In the genomic region with DNA sequence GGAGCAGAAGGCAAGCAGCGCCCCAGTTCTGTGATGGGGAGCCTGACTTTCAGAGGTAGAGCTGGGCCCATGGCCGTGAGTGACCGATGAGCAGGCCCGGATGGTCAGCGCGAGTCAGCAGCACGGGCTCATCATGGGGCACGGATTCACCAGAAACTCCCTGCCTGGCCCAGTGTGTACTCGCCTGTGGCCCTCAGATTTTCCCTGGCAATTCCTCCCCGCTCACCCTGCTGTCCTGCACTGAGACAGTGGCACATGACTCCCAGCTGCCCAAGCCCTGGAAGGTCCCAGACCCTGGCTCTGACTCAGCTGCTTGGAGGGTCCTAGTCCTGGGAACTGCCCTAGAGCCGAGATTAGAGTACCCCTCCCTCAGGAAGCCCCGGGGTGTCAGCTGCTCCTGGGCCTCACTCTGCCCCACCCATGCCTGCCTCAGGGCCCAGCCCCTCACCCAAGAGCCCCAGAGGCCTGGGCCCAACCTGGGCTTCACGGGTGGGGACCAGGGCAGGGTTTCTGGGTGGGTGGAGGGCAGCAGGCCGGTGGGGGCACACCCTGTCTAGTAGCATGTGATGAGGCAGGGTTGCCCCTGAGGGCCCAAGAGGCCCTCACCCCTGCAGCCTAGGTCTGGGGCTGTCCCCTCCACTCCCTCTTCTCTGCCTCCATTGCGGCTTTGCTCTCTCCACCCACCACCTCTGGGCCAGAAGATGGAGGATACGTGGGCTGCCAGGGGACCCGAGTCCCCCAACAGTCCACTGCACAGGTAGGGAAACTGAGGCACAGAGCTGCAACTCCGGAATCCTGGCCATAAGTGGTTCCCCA, we compare ENCODE assay signal across 16 cellular contexts. TPM values are rescaled to one million over a fixed set of nuclear protein-coding genes. Genes with fewer than 3 reads are reported as not detected.
A peak's percentile ranks its signal among the peaks of the same experiment; 100 is the strongest.
DNase-seq lines count a peak whose midpoint lies in the region; ATAC-seq, FAIRE-seq and TF ChIP-seq lines count a peak whose summit lies in the region.
"Had no signal": no experiment of that assay in that cellular context is flagged by ENCODE, and none has a peak within 500 bp of the region (broad histone marks: within the 10 kb centered on the region; RNA-seq: fewer than 3 reads in every experiment).

No MANE protein-coding gene starts in this region.

- H3K9me3 Mint-ChIP-seq in activated CD8-positive, alpha-beta memory T cell treated with anti-CD3 and anti-CD28 coated beads, Interleukin-2, amount 10 ng/mL, durations not matched to agents 7 days and 5 days (ENCODE audit: low read depth) = no peaks in the 10 kb centered on the region

- intact Hi-C loops in left cardiac atrium (cut with DNase I) = no loop called here

- no peak overlapping the region for H3K4me3 ChIP-seq in skeletal muscle satellite cell (ENCODE audit: low read length)
- H3K4me3 ChIP-seq: BLaER1 treated with 17β-estradiol and CSF1 and Interleukin-3, amounts not matched to agents 10 nM and 100 nM had no signal

- no peak overlapping the region for H3K27ac Mint-ChIP-seq in activated CD8-positive, alpha-beta memory T cell treated with anti-CD3 and anti-CD28 coated beads, Interleukin-2, amount 10 ng/mL, durations not matched to agents 7 days and 5 days

- no peak overlapping the region for H3K4me3 Mint-ChIP-seq in activated CD8-positive, alpha-beta memory T cell treated with anti-CD3 and anti-CD28 coated beads, Interleukin-2, amount 10 ng/mL, durations not matched to agents 7 days and 5 days

- peak overlapping the region; percentile 23 for H3K9ac ChIP-seq in skeletal muscle satellite cell (ENCODE audit: low read depth, low read length)

- H3K36me3 Mint-ChIP-seq in activated CD8-positive, alpha-beta memory T cell treated with anti-CD3 and anti-CD28 coated beads, Interleukin-2, amount 10 ng/mL, durations not matched to agents 7 days and 5 days = no peaks in the 10 kb centered on the region

- ATAC-seq in left cardiac atrium = no peak
- ATAC-seq in activated CD8-positive, alpha-beta memory T cell treated with anti-CD3 and anti-CD28 coated beads, Interleukin-2, amount 10 ng/mL, durations not matched to agents 7 days and 5 days = no peak
- ATAC-seq in activated CD4-positive, CD25-positive, alpha-beta regulatory T cell treated with anti-CD3 and anti-CD28 coated beads, Interleukin-2, amount 50 U/mL, for 24 hours = no peak

- H3K27ac ChIP-seq in angular gyrus (ENCODE audit: low read depth, low read length) = peak overlapping the region; percentile 66
- H3K27ac ChIP-seq: BLaER1 treated with 17β-estradiol and CSF1 and Interleukin-3, amounts not matched to agents 10 nM and 100 nM had no signal

- FAIRE-seq in GM12891 (lab: Jason Lieb, UNC) = no peak
- FAIRE-seq: G401.6 had no signal

- no peak overlapping the region for H3K4me2 ChIP-seq in skeletal muscle satellite cell (ENCODE audit: low read length)

- peaks cover 54% of the 10 kb centered on the region for H3K4me1 ChIP-seq in skeletal muscle satellite cell (ENCODE audit: control insufficient read depth, insufficient read depth, low read length)

- CTCF ChIA-PET in activated CD8-positive, alpha-beta memory T cell treated with anti-CD3 and anti-CD28 coated beads, Interleukin-2, amount 10 ng/mL, durations not matched to agents 7 days and 5 days (lab: Charles Lee) = interaction anchor here (0.9 kb wide), 1 partner anchor 17 kb away, joined by 3 read pairs; no protein-coding TSS in a partner anchor

- no peaks in the 10 kb centered on the region for H3K27me3 ChIP-seq in skeletal muscle satellite cell (ENCODE audit: control insufficient read depth, insufficient read depth, low read length)

- H3K4me1 Mint-ChIP-seq in activated CD8-positive, alpha-beta memory T cell treated with anti-CD3 and anti-CD28 coated beads, Interleukin-2, amount 10 ng/mL, durations not matched to agents 7 days and 5 days = no peaks in the 10 kb centered on the region

- DNase-seq in HCEC 1CT = peak; percentile 45
- peak; percentile 20 for DNase-seq in left cardiac atrium
- DNase-seq in activated CD8-positive, alpha-beta memory T cell treated with anti-CD3 and anti-CD28 coated beads, Interleukin-2, amount 10 ng/mL, durations not matched to agents 7 days and 5 days = no peak
- DNase-seq in GM12891 (ENCODE audit: insufficient read length, low spot score) = no peak
- DNase-seq in stimulated activated CD8-positive, alpha-beta memory T cell treated with anti-CD3 and anti-CD28 coated beads, Interleukin-4, amount 100 ng/mL, for 48 hours = no peak
- DNase-seq: activated naive CD4-positive, alpha-beta T cell; cerebellar nuclear complex; GOT3; mammary epithelial cell; NCI-H2081; NCI-H69 had no signal

- no peak for TF ChIP-seq POLR2A in GM12891 (IDR thresholded peaks at IDR 0.05; ENCODE audit: low read depth, low read length)

- H3K27me3 Mint-ChIP-seq in activated CD8-positive, alpha-beta memory T cell treated with anti-CD3 and anti-CD28 coated beads, Interleukin-2, amount 10 ng/mL, durations not matched to agents 7 days and 5 days = peaks cover 2% of the 10 kb centered on the region

- peaks cover 21% of the 10 kb centered on the region for H3K36me3 ChIP-seq in skeletal muscle satellite cell (ENCODE audit: insufficient read depth, low read length)

- no peaks in the 10 kb centered on the region for H3K9me3 ChIP-seq in skeletal muscle satellite cell (replicated peaks; ENCODE audit: low read length)
- H3K9me3 ChIP-seq: BLaER1 treated with 17β-estradiol and CSF1 and Interleukin-3, amounts not matched to agents 10 nM and 100 nM had no signal

TF ChIP-seq in GM12891, 5 proteins besides CTCF, POLR2A, EP300 and RAD21:
- TF ChIP-seq POU2F2 (IDR thresholded peaks at IDR 0.05; ENCODE audit: low read depth, low read length) (no peak), POLR2AphosphoS5 (IDR thresholded peaks at IDR 0.05; ENCODE audit: low read depth, low read length) (no peak), SPI1 (IDR thresholded peaks at IDR 0.05; ENCODE audit: low read depth, low read length) (no peak), TAF1 (IDR thresholded peaks at IDR 0.05; ENCODE audit: low read depth, low read length) (no peak), PAX5 (IDR thresholded peaks at IDR 0.05; ENCODE audit: insufficient read depth, low read length, severe bottlenecking) (no peak)

RNA-seq across cellular contexts. Expression of gene TRMT61A, which starts 8.4 kb away (rescaled TPM):
- total RNA-seq in left cardiac atrium = 1 to 10 TPM; 6.0 to 8.5 TPM
- total RNA-seq in skeletal muscle satellite cell (2012; rRNA removed) = 14.9 and 17.0 TPM in 2 replicates
- 1 to 10 TPM; 7.3 to 9.6 TPM for total RNA-seq in activated CD8-positive, alpha-beta memory T cell treated with anti-CD3 and anti-CD28 coated beads, Interleukin-2, amount 10 ng/mL, durations not matched to agents 7 days and 5 days
- 5.1 TPM for polyA plus RNA-seq in GM12891 (2012; ENCODE audit: low read depth, missing spikeins)

RNA-seq across cellular contexts. Expression of gene CKB, which starts 14.8 kb away (rescaled TPM):
- total RNA-seq in left cardiac atrium = 100 to 1,000 TPM; 407 to 412 TPM
- 22.1 and 70.3 TPM in 2 replicates for total RNA-seq in skeletal muscle satellite cell (2012; rRNA removed)
- 1 to 10 TPM; 1.2 to 6.1 TPM for total RNA-seq in activated CD8-positive, alpha-beta memory T cell treated with anti-CD3 and anti-CD28 coated beads, Interleukin-2, amount 10 ng/mL, durations not matched to agents 7 days and 5 days
- 44.2 TPM for polyA plus RNA-seq in GM12891 (2012; ENCODE audit: low read depth, missing spikeins)

RNA-seq across cellular contexts. Expression of gene BAG5, which starts 25.1 kb away (rescaled TPM):
- 10 to 100 TPM; 15.2 to 23.6 TPM for total RNA-seq in left cardiac atrium
- total RNA-seq in skeletal muscle satellite cell (2012; rRNA removed) = 24.0 and 28.1 TPM in 2 replicates
- total RNA-seq in activated CD8-positive, alpha-beta memory T cell treated with anti-CD3 and anti-CD28 coated beads, Interleukin-2, amount 10 ng/mL, durations not matched to agents 7 days and 5 days = 10 to 100 TPM; 29.9 to 32.3 TPM
- 9.3 TPM for polyA plus RNA-seq in GM12891 (2012; ENCODE audit: low read depth, missing spikeins)

RNA-seq across cellular contexts. Expression of gene COA8, which starts 25.4 kb away (rescaled TPM):
- 10 to 100 TPM; 37.8 to 42.5 TPM for total RNA-seq in left cardiac atrium
- 17.0 and 17.2 TPM in 2 replicates for total RNA-seq in skeletal muscle satellite cell (2012; rRNA removed)
- 10 to 100 TPM; 29.1 to 33.5 TPM for total RNA-seq in activated CD8-positive, alpha-beta memory T cell treated with anti-CD3 and anti-CD28 coated beads, Interleukin-2, amount 10 ng/mL, durations not matched to agents 7 days and 5 days
- polyA plus RNA-seq in GM12891 (2012; ENCODE audit: low read depth, missing spikeins) = 50.7 TPM

Comparison
In these comparisons a context has a peak if more than half of its experiments do, and no peak if none do; other contexts are left out.
1. DNase-seq: peak in HCEC 1CT (single experiment) and left cardiac atrium (single experiment); none in activated CD8-positive, alpha-beta memory T cell treated with anti-CD3 and anti-CD28 coated beads, Interleukin-2, amount 10 ng/mL, durations not matched to agents 7 days and 5 days (single experiment), GM12891 (single experiment) and stimulated activated CD8-positive, alpha-beta memory T cell treated with anti-CD3 and anti-CD28 coated beads, Interleukin-4, amount 100 ng/mL, for 48 hours (single experiment).
2. RNA of gene CKB, which starts 14.8 kb away (total RNA-seq): 407 to 412 TPM in left cardiac atrium; 1.2 to 6.1 TPM in activated CD8-positive, alpha-beta memory T cell treated with anti-CD3 and anti-CD28 coated beads, Interleukin-2, amount 10 ng/mL, durations not matched to agents 7 days and 5 days; every median in the first group is over 10 times any median in the second.